12 cellular contexts compared by ENCODE assay signal in the genomic region with DNA sequence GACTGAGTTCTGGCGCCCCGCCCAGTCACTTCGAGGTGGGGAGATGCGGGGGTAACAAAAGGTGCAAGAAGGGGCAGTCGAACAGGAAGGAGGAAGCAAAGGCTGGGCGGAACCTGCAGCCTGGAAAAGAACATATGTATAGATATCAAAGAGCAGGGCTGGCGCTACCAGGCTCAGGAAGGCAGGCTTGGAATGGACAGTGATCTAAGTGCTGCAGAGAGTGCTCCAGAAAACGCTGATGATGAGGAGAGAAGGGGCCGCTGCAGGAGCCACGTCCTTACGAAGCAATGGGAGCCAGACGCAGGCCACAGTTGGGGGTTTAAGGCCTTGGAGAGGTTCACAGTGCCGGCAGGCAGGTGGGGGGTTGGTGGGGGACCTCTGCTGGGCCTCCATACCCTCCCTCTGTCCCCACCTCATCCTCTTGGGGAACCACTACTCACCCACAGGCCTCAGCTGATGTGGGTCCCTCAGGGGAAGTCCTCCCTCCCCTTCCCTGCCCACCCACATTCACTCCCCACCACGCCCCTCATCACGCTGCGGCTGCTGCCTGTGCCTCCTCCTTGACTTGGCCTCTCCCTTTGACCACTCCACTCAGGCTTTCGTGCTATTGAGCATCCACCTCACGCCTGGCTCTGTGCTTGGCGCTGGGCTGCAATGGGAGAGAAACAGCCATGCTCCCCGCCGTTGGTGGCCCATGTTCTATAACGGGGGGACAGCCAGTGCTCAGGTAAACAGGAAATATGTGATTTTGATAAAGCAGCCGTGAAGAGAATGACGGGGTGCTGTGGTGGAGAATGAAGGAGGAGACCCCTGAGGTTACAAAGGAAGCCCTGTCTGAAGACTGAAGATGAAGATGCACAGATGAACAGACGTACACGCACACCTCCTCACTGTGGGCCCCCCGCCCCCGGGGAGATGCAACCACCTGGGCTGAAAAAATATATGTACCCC. TPM values are rescaled to one million over a fixed set of nuclear protein-coding genes. Genes with fewer than 3 reads are reported as not detected.
DNase-seq lines count a peak whose midpoint lies in the region; ATAC-seq and TF ChIP-seq lines count a peak whose summit lies in the region.
"Had no signal": no experiment of that assay in that cellular context is flagged by ENCODE, and none has a peak within 500 bp of the region (broad histone marks: within the 10 kb centered on the region; RNA-seq: fewer than 3 reads in every experiment).

No MANE protein-coding gene starts in this region.

- peaks cover 32% of the 10 kb centered on the region for H3K36me3 Mint-ChIP-seq in CD4-positive, CD25-positive, alpha-beta regulatory T cell
- H3K36me3 Mint-ChIP-seq in activated CD8-positive, alpha-beta T cell treated with anti-CD3 and anti-CD28 coated beads for 36 hours (ENCODE audit: low read depth): peaks cover 14% of the 10 kb centered on the region
- H3K36me3 Mint-ChIP-seq in stimulated activated memory B cell treated with anti-CD40 and anti-IgM and Interleukin-4, amounts not matched to agents 10 μg/mL and 1 μg/mL and 100 μg/mL, for 72 hours: peaks cover 47% of the 10 kb centered on the region

- H3K4me3 ChIP-seq in CD4-positive, CD25-positive, alpha-beta regulatory T cell (ENCODE audit: low read depth, low read length): no peak overlapping the region
- no peak overlapping the region for H3K4me3 ChIP-seq in sigmoid colon
- H3K4me3 ChIP-seq in BE2C (ENCODE audit: low read depth, low read length): no peak overlapping the region
- H3K4me3 ChIP-seq: right lobe of liver had no signal

- peak overlapping the region; percentile 81 to 91 (median 90) for H3K27ac Mint-ChIP-seq in CD4-positive, CD25-positive, alpha-beta regulatory T cell
- peak overlapping the region; percentile 86 for H3K27ac Mint-ChIP-seq in activated CD8-positive, alpha-beta T cell treated with anti-CD3 and anti-CD28 coated beads for 36 hours
- H3K27ac Mint-ChIP-seq in stimulated activated memory B cell treated with anti-CD40 and anti-IgM and Interleukin-4, amounts not matched to agents 10 μg/mL and 1 μg/mL and 100 μg/mL, for 72 hours: no peak overlapping the region

- no peaks in the 10 kb centered on the region for H3K9me3 ChIP-seq in CD4-positive, CD25-positive, alpha-beta regulatory T cell (ENCODE audit: control insufficient read depth in 2 of 2, low read length in 2 of 2)
- H3K9me3 ChIP-seq in sigmoid colon: no peaks in the 10 kb centered on the region
- H3K9me3 ChIP-seq in BE2C: no peaks in the 10 kb centered on the region
- H3K9me3 ChIP-seq: right lobe of liver had no signal

- H3K36me3 ChIP-seq in CD4-positive, CD25-positive, alpha-beta regulatory T cell (ENCODE audit: control insufficient read depth, insufficient read depth, low read length): peaks cover 29% of the 10 kb centered on the region
- H3K36me3 ChIP-seq in sigmoid colon (peaks cover 15 to 36% (median 25%) of the 10 kb centered on the region in 4 donors), BE2C (peaks cover 12% of the 10 kb centered on the region)

- H3K27me3 ChIP-seq in CD4-positive, CD25-positive, alpha-beta regulatory T cell (ENCODE audit: control insufficient read depth, insufficient read depth, low read length): no peaks in the 10 kb centered on the region
- H3K27me3 ChIP-seq in sigmoid colon (no peaks in the 10 kb centered on the region), BE2C (no peaks in the 10 kb centered on the region)
- H3K27me3 ChIP-seq: right lobe of liver had no signal

- no peaks in the 10 kb centered on the region for H3K4me1 ChIP-seq in CD4-positive, CD25-positive, alpha-beta regulatory T cell (ENCODE audit: control insufficient read depth, insufficient read depth, low read length, poor library complexity, severe bottlenecking)
- H3K4me1 ChIP-seq in sigmoid colon: peaks cover 0 to 23% (median 18%) of the 10 kb centered on the region in 4 donors
- H3K4me1 ChIP-seq in BE2C: no peaks in the 10 kb centered on the region
- H3K4me1 ChIP-seq: right lobe of liver had no signal

- no peak overlapping the region for H3K27ac ChIP-seq in CD4-positive, CD25-positive, alpha-beta regulatory T cell (ENCODE audit: insufficient read depth, low read length, poor library complexity, severe bottlenecking)
- H3K27ac ChIP-seq in sigmoid colon: peak overlapping the region; percentile 73 to 89 (median 80)
- H3K27ac ChIP-seq: right lobe of liver had no signal

- TF ChIP-seq POLR2A in sigmoid colon (IDR thresholded peaks at IDR 0.05): no peak

- H3K4me3 Mint-ChIP-seq in CD4-positive, CD25-positive, alpha-beta regulatory T cell: peak overlapping the region in 1 of 4 donors; percentile 62
- H3K4me3 Mint-ChIP-seq in activated CD8-positive, alpha-beta T cell treated with anti-CD3 and anti-CD28 coated beads for 36 hours: peak overlapping the region; percentile 60
- no peak overlapping the region for H3K4me3 Mint-ChIP-seq in stimulated activated memory B cell treated with anti-CD40 and anti-IgM and Interleukin-4, amounts not matched to agents 10 μg/mL and 1 μg/mL and 100 μg/mL, for 72 hours

- CTCF ChIA-PET in activated CD8-positive, alpha-beta T cell treated with anti-CD3 and anti-CD28 coated beads for 36 hours (lab: Charles Lee): interaction anchor here (3.0 kb wide), 1 partner anchor 202 kb away, joined by 7 read pairs; no protein-coding TSS in a partner anchor

- intact Hi-C loops in activated CD8-positive, alpha-beta T cell treated with anti-CD3 and anti-CD28 coated beads for 36 hours (cut with micrococcal nuclease): no loop called here
- intact Hi-C loops in sigmoid colon (cut with DNase I): no loop called here

- WGBS in sigmoid colon, 2 donors: 61 to 81% methylated on average over 28 of the region's 28 CpGs

- no peak for TF ChIP-seq EP300 in sigmoid colon (IDR thresholded peaks at IDR 0.05)

- no peak for TF ChIP-seq CTCF in activated CD8-positive, alpha-beta T cell treated with anti-CD3 and anti-CD28 coated beads for 36 hours (IDR thresholded peaks at IDR 0.05)
- TF ChIP-seq CTCF in sigmoid colon (IDR thresholded peaks at IDR 0.05): no peak
- TF ChIP-seq CTCF in BE2C (IDR thresholded peaks at IDR 0.05; ENCODE audit: low read depth, low read length): no peak

- no peaks in the 10 kb centered on the region for H3K27me3 Mint-ChIP-seq in CD4-positive, CD25-positive, alpha-beta regulatory T cell
- H3K27me3 Mint-ChIP-seq in activated CD8-positive, alpha-beta T cell treated with anti-CD3 and anti-CD28 coated beads for 36 hours: no peaks in the 10 kb centered on the region
- no peaks in the 10 kb centered on the region for H3K27me3 Mint-ChIP-seq in stimulated activated memory B cell treated with anti-CD40 and anti-IgM and Interleukin-4, amounts not matched to agents 10 μg/mL and 1 μg/mL and 100 μg/mL, for 72 hours

- no peaks in the 10 kb centered on the region for H3K9me3 Mint-ChIP-seq in CD4-positive, CD25-positive, alpha-beta regulatory T cell
- H3K9me3 Mint-ChIP-seq in activated CD8-positive, alpha-beta T cell treated with anti-CD3 and anti-CD28 coated beads for 36 hours: no peaks in the 10 kb centered on the region
- no peaks in the 10 kb centered on the region for H3K9me3 Mint-ChIP-seq in stimulated activated memory B cell treated with anti-CD40 and anti-IgM and Interleukin-4, amounts not matched to agents 10 μg/mL and 1 μg/mL and 100 μg/mL, for 72 hours

- peak in 1 of 2 donors; percentile 24 for ATAC-seq in CD4-positive, CD25-positive, alpha-beta regulatory T cell (ENCODE audit: low read depth in 2 of 2)
- ATAC-seq in activated CD8-positive, alpha-beta T cell treated with anti-CD3 and anti-CD28 coated beads for 36 hours: peak; percentile 78
- no peak for ATAC-seq in GM21526 (IDR thresholded peaks at IDR 0.05; ENCODE audit: low FRiP score, unreplicated experiment)
- no peak for ATAC-seq in stimulated activated memory B cell treated with anti-CD40 and anti-IgM and Interleukin-4, amounts not matched to agents 10 μg/mL and 1 μg/mL and 100 μg/mL, for 72 hours

- peak in 1 of 3 donors; percentile 6 for DNase-seq in CD4-positive, CD25-positive, alpha-beta regulatory T cell
- peak; percentile 66 for DNase-seq in activated CD8-positive, alpha-beta T cell treated with anti-CD3 and anti-CD28 coated beads for 36 hours
- DNase-seq in effector CD8-positive, alpha-beta T cell (lab: John Stamatoyannopoulos, UW): peak; percentile 38
- DNase-seq in sigmoid colon: no peak
- no peak for DNase-seq in BE2C
- DNase-seq in stimulated activated naive CD4-positive, alpha-beta T cell treated with Interleukin-2 at 50 U/mL for 16 hours (lab: John Stamatoyannopoulos, UW): no peak
- DNase-seq: GOT3, NCI-H1930, right lobe of liver, SW 1271 had no signal

- peaks cover 0 to 14% (median 0%) of the 10 kb centered on the region in 4 donors for H3K4me1 Mint-ChIP-seq in CD4-positive, CD25-positive, alpha-beta regulatory T cell
- H3K4me1 Mint-ChIP-seq in activated CD8-positive, alpha-beta T cell treated with anti-CD3 and anti-CD28 coated beads for 36 hours (ENCODE audit: low read depth): peaks cover 18% of the 10 kb centered on the region
- H3K4me1 Mint-ChIP-seq in stimulated activated memory B cell treated with anti-CD40 and anti-IgM and Interleukin-4, amounts not matched to agents 10 μg/mL and 1 μg/mL and 100 μg/mL, for 72 hours: peaks cover 20% of the 10 kb centered on the region

- POLR2A ChIA-PET in activated CD8-positive, alpha-beta T cell treated with anti-CD3 and anti-CD28 coated beads for 36 hours (lab: Charles Lee): interaction anchor here (0.6 kb wide), 1 partner anchor 158 kb away, joined by 3 read pairs; no protein-coding TSS in a partner anchor

RNA-seq across cellular contexts. Expression of gene RPL26L1, which starts 40.5 kb away (rescaled TPM):
- total RNA-seq in CD4-positive, CD25-positive, alpha-beta regulatory T cell: 12.9 TPM
- 10 to 100 TPM; 38.9 to 51.6 (median 48.9) TPM for polyA plus RNA-seq in CD4-positive, CD25-positive, alpha-beta regulatory T cell
- 10 to 100 TPM; 72.9 to 74.9 TPM for total RNA-seq in activated CD8-positive, alpha-beta T cell treated with anti-CD3 and anti-CD28 coated beads for 36 hours
- 10 to 100 TPM; 11.6 to 30.9 (median 25.4) TPM for total RNA-seq in sigmoid colon
- 10 to 100 TPM; 31.2 to 70.9 (median 41.8) TPM for polyA plus RNA-seq in sigmoid colon
- 175 TPM for polyA plus RNA-seq in BE2C (2012; ENCODE audit: insufficient read depth, insufficient read length, low read depth)

Comparison
In these comparisons a context has a peak if more than half of its experiments do, and no peak if none do; other contexts are left out.
1. DNase-seq: peak in activated CD8-positive, alpha-beta T cell treated with anti-CD3 and anti-CD28 coated beads for 36 hours (single experiment) and effector CD8-positive, alpha-beta T cell (single experiment); none in sigmoid colon (single experiment), BE2C (single experiment) and stimulated activated naive CD4-positive, alpha-beta T cell treated with Interleukin-2 at 50 U/mL for 16 hours (single experiment).